32 cellular contexts compared by ENCODE assay signal in genomic region chr16:2827481-2827790, GRCh38. TPM values are rescaled to one million over a fixed set of nuclear protein-coding genes. Genes with fewer than 3 reads are reported as not detected.
"Had no signal": no experiment of that assay in that cellular context is flagged by ENCODE, and none has a peak within 500 bp of the region (broad histone marks: within the 10 kb centered on the region; RNA-seq: fewer than 3 reads in every experiment).

No MANE protein-coding gene starts in this region.

- H3K4me3 ChIP-seq: dorsolateral prefrontal cortex, gastrocnemius medialis, ovary, right lobe of liver, smooth muscle cell, tibial artery, upper lobe of left lung, uterus had no signal

- ATAC-seq: gastrocnemius medialis; left lobe of liver; naive thymus-derived CD8-positive, alpha-beta T cell; right lobe of liver; stimulated activated naive CD8-positive, alpha-beta T cell treated with anti-CD3 and anti-CD28 coated beads, Interleukin-15, amount 100 ng/mL, for 72 hours had no signal

- H3K4me1 Mint-ChIP-seq: nephron progenitor cell; stimulated activated naive CD8-positive, alpha-beta T cell treated with anti-CD3 and anti-CD28 coated beads, Interleukin-15, amount 100 ng/mL, for 72 hours had no signal

- H3K27ac ChIP-seq: dorsolateral prefrontal cortex, epithelial cell of prostate, gastrocnemius medialis, ovary, right lobe of liver, tibial artery, upper lobe of left lung, uterus had no signal

- H3K4me3 Mint-ChIP-seq: naive thymus-derived CD8-positive, alpha-beta T cell; nephron progenitor cell; stimulated activated naive CD8-positive, alpha-beta T cell treated with anti-CD3 and anti-CD28 coated beads, Interleukin-15, amount 100 ng/mL, for 72 hours had no signal

- H3K4me1 ChIP-seq: gastrocnemius medialis, right lobe of liver, uterus had no signal

- H3K9me3 Mint-ChIP-seq: naive thymus-derived CD8-positive, alpha-beta T cell; nephron progenitor cell; stimulated activated naive CD8-positive, alpha-beta T cell treated with anti-CD3 and anti-CD28 coated beads, Interleukin-15, amount 100 ng/mL, for 72 hours had no signal

- H3K36me3 ChIP-seq: gastrocnemius medialis, ovary, right lobe of liver, tibial artery, upper lobe of left lung, uterus had no signal

- H3K36me3 Mint-ChIP-seq: naive thymus-derived CD8-positive, alpha-beta T cell had no signal

- H3K27ac Mint-ChIP-seq: nephron progenitor cell had no signal

- H3K9me3 ChIP-seq: gastrocnemius medialis, ovary, right lobe of liver, tibial artery, upper lobe of left lung, uterus had no signal

- DNase-seq: effector CD4-positive, alpha-beta T cell; foreskin fibroblast; gastrocnemius medialis; mammary epithelial cell; mesendoderm; naive thymus-derived CD8-positive, alpha-beta T cell; retina; stimulated activated CD4-positive, alpha-beta T cell treated with anti-CD3 and anti-CD28 coated beads, Interleukin-12 subunit alpha, Interleukin-12 subunit beta, amount 100 ng/mL, for 4 hours; stimulated activated CD4-positive, alpha-beta T cell treated with anti-CD3 and anti-CD28 coated beads, Interleukin-1b, Interleukin-23, amount 100 ng/mL, for 48 hours; stimulated activated CD4-positive, alpha-beta T cell treated with anti-CD3 and anti-CD28 coated beads, Interleukin-4, amount 100 ng/mL, for 1 hour; stimulated activated CD8-positive, alpha-beta memory T cell treated with anti-CD3 and anti-CD28 coated beads, Interleukin-4, amount 100 ng/mL, for 48 hours; stimulated activated naive CD4-positive, alpha-beta T cell; stimulated activated naive CD8-positive, alpha-beta T cell treated with anti-CD3 and anti-CD28 coated beads, Interleukin-15, amount 100 ng/mL, for 72 hours; uterus had no signal

- H3K27me3 ChIP-seq: ovary, right lobe of liver, upper lobe of left lung, uterus had no signal

RNA-seq across cellular contexts. Expression of gene ZG16B, which starts 2.7 kb away (rescaled TPM):
- total RNA-seq: cerebellum; gastrocnemius medialis; left lobe of liver; myocyte; naive thymus-derived CD8-positive, alpha-beta T cell; smooth muscle cell had no signal
- polyA plus RNA-seq: naive thymus-derived CD8-positive, alpha-beta T cell; smooth muscle cell had no signal

RNA-seq across cellular contexts. Expression of gene PRSS21, which starts 10.4 kb away (rescaled TPM):
- total RNA-seq: cerebellum, gastrocnemius medialis, glomerular endothelial cell, left lobe of liver, myocyte, right lobe of liver, smooth muscle cell, temporal lobe, uterus had no signal
- polyA plus RNA-seq: smooth muscle cell had no signal

RNA-seq across cellular contexts. Expression of gene PRSS41, which starts 29.2 kb away (rescaled TPM):
- total RNA-seq: cerebellum; dorsolateral prefrontal cortex; esophagus mucosa; gastrocnemius medialis; glomerular endothelial cell; left lobe of liver; liver; mammary epithelial cell; myocyte; naive thymus-derived CD8-positive, alpha-beta T cell; pulmonary artery endothelial cell; right lobe of liver; smooth muscle cell; subcutaneous adipose tissue; temporal lobe; uterus had no signal
- polyA plus RNA-seq: keratinocyte; liver; mammary epithelial cell; naive thymus-derived CD8-positive, alpha-beta T cell; ovary; smooth muscle cell had no signal

RNA-seq across cellular contexts. Expression of gene PRSS22, which starts 30.5 kb away (rescaled TPM):
- total RNA-seq: cerebellum; gastrocnemius medialis; glomerular endothelial cell; myocyte; naive thymus-derived CD8-positive, alpha-beta T cell; pulmonary artery endothelial cell; temporal lobe had no signal
- polyA plus RNA-seq: naive thymus-derived CD8-positive, alpha-beta T cell had no signal

RNA-seq across cellular contexts. Expression of gene PRSS33, which starts 40.1 kb away (rescaled TPM):
- total RNA-seq: cerebellum; esophagus mucosa; gastrocnemius medialis; glomerular endothelial cell; left lobe of liver; liver; mammary epithelial cell; myocyte; naive thymus-derived CD8-positive, alpha-beta T cell; pulmonary artery endothelial cell; right lobe of liver; smooth muscle cell; subcutaneous adipose tissue had no signal
- polyA plus RNA-seq: keratinocyte, liver, mammary epithelial cell, ovary, smooth muscle cell had no signal
